15 cellular contexts compared by ENCODE assay signal in the genomic region with DNA sequence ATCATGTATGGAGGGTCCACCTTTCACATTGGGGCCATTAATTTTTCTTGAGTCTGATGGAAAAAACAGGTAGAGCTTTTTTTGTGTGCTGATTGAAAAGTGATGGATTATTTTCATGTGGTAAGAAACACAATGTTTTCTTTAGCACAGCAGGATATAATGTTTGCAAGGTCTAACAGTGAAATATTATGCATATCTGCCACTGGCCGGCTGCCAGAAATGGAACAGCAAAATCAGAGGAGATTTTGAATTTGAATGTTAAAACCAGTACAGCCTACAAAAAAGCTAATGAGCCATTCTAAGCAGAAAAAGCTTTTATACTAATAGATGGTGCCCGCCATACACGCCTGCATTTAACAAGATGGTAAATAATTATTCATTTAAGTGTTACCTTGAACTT.
DNase-seq lines count a peak whose midpoint lies in the region; ATAC-seq and TF ChIP-seq lines count a peak whose summit lies in the region.
"Had no signal": no experiment of that assay in that cellular context is flagged by ENCODE, and none has a peak within 500 bp of the region (broad histone marks: within the 10 kb centered on the region; RNA-seq: fewer than 3 reads in every experiment).

No MANE protein-coding gene starts in this region.

- ATAC-seq in activated naive CD8-positive, alpha-beta T cell treated with anti-CD3 and anti-CD28 coated beads, Interleukin-2, amount 50 U/mL, for 24 hours: no peak
- ATAC-seq: A549, GM12878, HCT116 had no signal

- H3K27me3 Mint-ChIP-seq in MCF 10A (ENCODE audit: insufficient read depth, unreplicated experiment): no peaks in the 10 kb centered on the region
- H3K27me3 Mint-ChIP-seq in activated naive CD8-positive, alpha-beta T cell treated with anti-CD3 and anti-CD28 coated beads, Interleukin-2, amount 50 U/mL, for 24 hours: peaks cover 4% of the 10 kb centered on the region

- H3K9me3 Mint-ChIP-seq in MCF 10A (ENCODE audit: unreplicated experiment): no peaks in the 10 kb centered on the region
- H3K9me3 Mint-ChIP-seq in activated naive CD8-positive, alpha-beta T cell treated with anti-CD3 and anti-CD28 coated beads, Interleukin-2, amount 50 U/mL, for 24 hours: no peaks in the 10 kb centered on the region

- intact Hi-C loops in MCF 10A (cut with micrococcal nuclease) (no loop called here), mammary epithelial cell (cut with micrococcal nuclease) (no loop called here)

- H3K9ac ChIP-seq in mammary epithelial cell (ENCODE audit: insufficient read depth, low read length): no peak overlapping the region

- no peak overlapping the region for H3K27ac ChIP-seq in mammary epithelial cell (ENCODE audit: insufficient read depth, low read depth, low read length)
- H3K27ac ChIP-seq: A549 had no signal

- no peak overlapping the region for H2AFZ ChIP-seq in mammary epithelial cell (ENCODE audit: low read depth, low read length)

- no peaks in the 10 kb centered on the region for H4K20me1 ChIP-seq in mammary epithelial cell (ENCODE audit: insufficient read depth, low read length)

- POLR2A ChIA-PET in MCF 10A (lab: Yijun Ruan, JAX): no interaction called here

- H3K36me3 Mint-ChIP-seq in MCF 10A (ENCODE audit: insufficient read depth, unreplicated experiment): no peaks in the 10 kb centered on the region
- H3K36me3 Mint-ChIP-seq in activated naive CD8-positive, alpha-beta T cell treated with anti-CD3 and anti-CD28 coated beads, Interleukin-2, amount 50 U/mL, for 24 hours (ENCODE audit: low read depth): no peaks in the 10 kb centered on the region

- H3K9me3 ChIP-seq in mammary epithelial cell (replicated peaks; ENCODE audit: insufficient read depth, low read length): no peaks in the 10 kb centered on the region
- H3K9me3 ChIP-seq: A549 had no signal

- dilution Hi-C loops in mammary epithelial cell (cut with HindIII; ENCODE audit: low sequenced_read_pairs): loop anchor here (25.0 kb wide), 1 partner anchor 772 kb away; the partner anchor contains the start of gene MEIS1

- 98% methylated on average over 3 of the region's 3 CpGs for whole genome bisulfite sequencing in mammary epithelial cell (ENCODE audit: low coverage, missing lambda C conversion rate)

- H3K27ac Mint-ChIP-seq in MCF 10A (ENCODE audit: low read depth, unreplicated experiment): no peak overlapping the region
- no peak overlapping the region for H3K27ac Mint-ChIP-seq in activated naive CD8-positive, alpha-beta T cell treated with anti-CD3 and anti-CD28 coated beads, Interleukin-2, amount 50 U/mL, for 24 hours

- H3K79me2 ChIP-seq in mammary epithelial cell (ENCODE audit: insufficient read depth, low read length): no peaks in the 10 kb centered on the region

- H3K4me1 ChIP-seq in mammary epithelial cell (ENCODE audit: insufficient read depth, low read length): no peaks in the 10 kb centered on the region
- H3K4me1 ChIP-seq: A549 had no signal

- DNase-seq in MCF 10A (ENCODE audit: unreplicated experiment) (peak; percentile 5), mammary epithelial cell (no peak), NCI-H526 treated with DMSO at 0.1 percent for 48 hours (lab: John Stamatoyannopoulos, UW) (peak; percentile 29), choroid plexus epithelial cell (ENCODE audit: low read depth) (peak; percentile 77), smooth muscle cell of the brain vasculature (ENCODE audit: low read depth, low spot score) (peak; percentile 9), SKM-1 treated with dmso at 0.1 percent for 144 hours (lab: John Stamatoyannopoulos, UW; ENCODE audit: unreplicated experiment) (no peak), NCI-H1930 (lab: John Stamatoyannopoulos, UW) (no peak)
- no peak for DNase-seq in activated naive CD8-positive, alpha-beta T cell treated with anti-CD3 and anti-CD28 coated beads, Interleukin-2, amount 50 U/mL, for 24 hours
- DNase-seq: DMS79, NCI-H1092 treated with DMSO at 0.1 percent for 48 hours, NCI-H345, NCI-H82 had no signal

- H3K4me2 ChIP-seq in mammary epithelial cell (ENCODE audit: insufficient read depth, low read depth, low read length): no peak overlapping the region
- H3K4me2 ChIP-seq: A549 had no signal

- no peaks in the 10 kb centered on the region for H3K36me3 ChIP-seq in mammary epithelial cell (ENCODE audit: insufficient read depth, low read length)

- H3K4me3 Mint-ChIP-seq in MCF 10A (ENCODE audit: unreplicated experiment): no peak overlapping the region
- no peak overlapping the region for H3K4me3 Mint-ChIP-seq in activated naive CD8-positive, alpha-beta T cell treated with anti-CD3 and anti-CD28 coated beads, Interleukin-2, amount 50 U/mL, for 24 hours

- no peaks in the 10 kb centered on the region for H3K27me3 ChIP-seq in mammary epithelial cell (ENCODE audit: insufficient read depth, low read length)

- TF ChIP-seq CTCF in MCF 10A (IDR thresholded peaks at IDR 0.05; ENCODE audit: unreplicated experiment) (no peak), mammary epithelial cell (conservative IDR thresholded peaks at IDR 0.05 in 1 of 2, IDR thresholded peaks at IDR 0.05 in 1 of 2; ENCODE audit: extremely low read depth in 1 of 2, insufficient read depth in 1 of 2, low read depth in 1 of 2, low read length in 2 of 2) (no peak), choroid plexus epithelial cell (conservative IDR thresholded peaks at IDR 0.05; ENCODE audit: low read depth, low read length) (no peak)

- H3K4me1 Mint-ChIP-seq in MCF 10A (ENCODE audit: insufficient read depth, unreplicated experiment): no peaks in the 10 kb centered on the region
- H3K4me1 Mint-ChIP-seq in activated naive CD8-positive, alpha-beta T cell treated with anti-CD3 and anti-CD28 coated beads, Interleukin-2, amount 50 U/mL, for 24 hours: no peaks in the 10 kb centered on the region

- H3K4me3 ChIP-seq in mammary epithelial cell (replicated peaks in 1 of 3; ENCODE audit: insufficient read depth in 1 of 3, low read depth in 2 of 3, low read length in 3 of 3): no peak overlapping the region
- H3K4me3 ChIP-seq in choroid plexus epithelial cell (ENCODE audit: low read depth, low read length): no peak overlapping the region
- H3K4me3 ChIP-seq: A549, GM12878 had no signal

- BruUV-seq in MCF 10A (replicated peaks; lab: Mats Ljungman, UMichigan): no TSS peak
- BruUV-seq in mammary epithelial cell (replicated peaks; lab: Mats Ljungman, UMichigan): no TSS peak

- in situ Hi-C loops in mammary epithelial cell (cut with MboI; ENCODE audit: low sequenced_read_pairs in 2 of 2): loop anchor here (25.0 kb wide), 1 partner anchor 772 kb away; the partner anchor contains the start of gene MEIS1 (in 2 of the 2)

- CTCF ChIA-PET in MCF 10A (lab: Yijun Ruan, JAX) (interaction anchor here (0.6 to 0.7 kb wide), 2 partner anchors 8 to 9 kb away, joined by 3 read pairs; no protein-coding TSS in a partner anchor), mammary epithelial cell (lab: Charles Lee; ENCODE audit: low non-redundant PET) (no interaction called here)

Comparison
In these comparisons a context has a peak if more than half of its experiments do, and no peak if none do; other contexts are left out.
1. DNase-seq: peak in MCF 10A (single experiment), NCI-H526 treated with DMSO at 0.1 percent for 48 hours (single experiment), choroid plexus epithelial cell (single experiment) and smooth muscle cell of the brain vasculature (single experiment); none in mammary epithelial cell (single experiment), SKM-1 treated with dmso at 0.1 percent for 144 hours (single experiment), activated naive CD8-positive, alpha-beta T cell treated with anti-CD3 and anti-CD28 coated beads, Interleukin-2, amount 50 U/mL, for 24 hours (single experiment) and NCI-H1930 (0 of 2).